In the genomic region with DNA sequence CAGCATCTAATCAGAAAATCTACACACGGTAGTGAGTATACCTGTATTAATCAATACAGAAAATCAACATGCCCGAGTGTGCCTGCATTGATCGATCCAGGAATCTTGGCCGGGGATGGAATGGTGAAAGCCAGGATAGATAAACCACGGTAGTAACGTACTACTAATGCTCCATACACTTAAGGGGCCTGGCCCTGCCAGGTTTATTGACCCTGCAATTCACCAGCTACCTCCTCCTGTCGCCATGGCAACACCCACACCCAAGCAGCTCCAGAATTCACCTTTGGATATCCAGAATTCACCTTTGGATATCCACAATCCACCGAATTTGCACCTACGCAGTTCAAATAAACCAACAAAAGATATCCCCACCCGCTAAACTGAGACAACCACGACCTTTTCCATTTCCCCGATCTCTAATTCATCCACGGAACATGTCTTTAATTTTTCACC, we compare ENCODE assay signal across 2 cellular contexts.
TF ChIP-seq lines count a peak whose summit lies in the region.

No MANE protein-coding gene starts in this region.

TF ChIP-seq in HCT116, 20 proteins besides CTCF, POLR2A, EP300 and RAD21 (continued from another document):
- no peak for TF ChIP-seq ATF3 (IDR thresholded peaks at IDR 0.05)

TF ChIP-seq in neural cell, 6 proteins besides CTCF, POLR2A, EP300 and RAD21 (continued from another document):
- TF ChIP-seq REST (IDR thresholded peaks at IDR 0.05; ENCODE audit: borderline replicate concordance) (no peak), SMC3 (conservative IDR thresholded peaks at IDR 0.05; ENCODE audit: poor library complexity) (no peak), EZH2 (IDR thresholded peaks at IDR 0.05; ENCODE audit: borderline replicate concordance, insufficient read depth, low read length, poor library complexity, severe bottlenecking) (no peak), POLR2AphosphoS5 (IDR thresholded peaks at IDR 0.05) (no peak), TAF1 (IDR thresholded peaks at IDR 0.05; ENCODE audit: low read depth) (no peak)
